Comparison of ENCODE assay signal across 8 cellular contexts in genomic region chr4:55947254-55947882, GRCh38. TPM values are rescaled to one million over a fixed set of nuclear protein-coding genes. Genes with fewer than 3 reads are reported as not detected.
DNase-seq lines count a peak whose midpoint lies in the region; ATAC-seq lines count a peak whose summit lies in the region.

No MANE protein-coding gene starts in this region.

- no peak overlapping the region for H3K18ac ChIP-seq in trophoblast cell (ENCODE audit: low read length)

- peaks cover 34% of the 10 kb centered on the region for H3K4me1 Mint-ChIP-seq in dendritic cell treated with granulocyte-macrophage colony-stimulating factor and Interleukin-4, amounts not matched to agents 40 ng/mL and 50 ng/mL, for 4 days (ENCODE audit: low read depth)

- H2AK5ac ChIP-seq in trophoblast cell (ENCODE audit: low read length) = no peak overlapping the region

- peak overlapping the region; percentile 97 for H3K27ac ChIP-seq in trophoblast cell (ENCODE audit: low read depth, low read length)

- H2BK120ac ChIP-seq in trophoblast cell (ENCODE audit: insufficient read depth, low read length, poor library complexity) = peak overlapping the region; percentile 41

- intact Hi-C loops in dendritic cell treated with granulocyte-macrophage colony-stimulating factor and Interleukin-4, amounts not matched to agents 40 ng/mL and 50 ng/mL, for 4 days (cut with micrococcal nuclease) = loop anchor here (5.0 to 10.0 kb wide), 3 partner anchors 40 to 1030 kb away; partner anchors contain the start of genes NOA1, POLR2B and SRP72

- no peaks in the 10 kb centered on the region for H3K27me3 Mint-ChIP-seq in dendritic cell treated with granulocyte-macrophage colony-stimulating factor and Interleukin-4, amounts not matched to agents 40 ng/mL and 50 ng/mL, for 4 days

- H3K36me3 Mint-ChIP-seq in dendritic cell treated with granulocyte-macrophage colony-stimulating factor and Interleukin-4, amounts not matched to agents 40 ng/mL and 50 ng/mL, for 4 days (ENCODE audit: low read depth) = peaks cover 10% of the 10 kb centered on the region

- no peaks in the 10 kb centered on the region for H3K9me3 Mint-ChIP-seq in dendritic cell treated with granulocyte-macrophage colony-stimulating factor and Interleukin-4, amounts not matched to agents 40 ng/mL and 50 ng/mL, for 4 days

- no peak overlapping the region for H3K4me3 ChIP-seq in trophoblast cell (ENCODE audit: low read depth, low read length)

- no peak overlapping the region for H3K14ac ChIP-seq in trophoblast cell (ENCODE audit: low read length)

- no peaks in the 10 kb centered on the region for H3K27me3 ChIP-seq in trophoblast cell (ENCODE audit: insufficient read depth, low read length)

- peak overlapping the region; percentile 97 for H3K27ac Mint-ChIP-seq in dendritic cell treated with granulocyte-macrophage colony-stimulating factor and Interleukin-4, amounts not matched to agents 40 ng/mL and 50 ng/mL, for 4 days

- peaks cover 7% of the 10 kb centered on the region for H3K79me2 ChIP-seq in trophoblast cell (ENCODE audit: control insufficient read depth, insufficient read depth, low read length, poor library complexity)

- DNase-seq in stimulated activated CD4-positive, alpha-beta T cell treated with anti-CD3 and anti-CD28 coated beads, Interleukin-15, amount 100 ng/mL, for 24 hours = peak; percentile 13
- no peak for DNase-seq in stimulated activated CD4-positive, alpha-beta T cell treated with anti-CD3 and anti-CD28 coated beads, Interleukin-4, amount 100 ng/mL, for 24 hours
- DNase-seq in OCI-M2 (lab: John Stamatoyannopoulos, UW; ENCODE audit: unreplicated experiment) (peak; percentile 6), trophoblast cell (peak in 1 of 2 donors; percentile 27), DMS53 (lab: John Stamatoyannopoulos, UW) (no peak), SW480 (ENCODE audit: low spot score) (no peak)

- no peaks in the 10 kb centered on the region for H3K36me3 ChIP-seq in trophoblast cell (ENCODE audit: control insufficient read depth in 1 of 2, insufficient read depth in 2 of 2, low read length in 2 of 2)

- peak overlapping the region; percentile 61 for H4K91ac ChIP-seq in trophoblast cell (ENCODE audit: low read depth, low read length)

- no peak overlapping the region for H4K12ac ChIP-seq in trophoblast cell (ENCODE audit: low read depth, low read length)

- H4K8ac ChIP-seq in trophoblast cell (ENCODE audit: low read depth, low read length) = peak overlapping the region; percentile 35

- peak overlapping the region; percentile 11 for H2BK12ac ChIP-seq in trophoblast cell (ENCODE audit: low read length)

- peaks cover 10% of the 10 kb centered on the region for H3K79me1 ChIP-seq in trophoblast cell (ENCODE audit: low read length)

- no peaks in the 10 kb centered on the region for H3K9me3 ChIP-seq in trophoblast cell (ENCODE audit: insufficient read depth, low read depth, low read length)

- H3K23ac ChIP-seq in trophoblast cell (ENCODE audit: low read length) = no peak overlapping the region

- H3K4me2 ChIP-seq in trophoblast cell (ENCODE audit: low read length) = no peak overlapping the region

- peaks cover 0 to 11% of the 10 kb centered on the region in 2 experiments for H3K4me1 ChIP-seq in trophoblast cell (ENCODE audit: control insufficient read depth in 1 of 2, insufficient read depth in 2 of 2, low read length in 2 of 2)

- no CpG with 5 or more reads among the region's 6 CpGs for WGBS in trophoblast cell (ENCODE audit: extremely low coverage, insufficient coverage, insufficient read length)

- no peak overlapping the region for H3K4ac ChIP-seq in trophoblast cell (ENCODE audit: low read depth, low read length)

- H3K9ac ChIP-seq in trophoblast cell (ENCODE audit: low read length) = no peak overlapping the region

- peak overlapping the region; percentile 85 for H3K4me3 Mint-ChIP-seq in dendritic cell treated with granulocyte-macrophage colony-stimulating factor and Interleukin-4, amounts not matched to agents 40 ng/mL and 50 ng/mL, for 4 days

- no peak overlapping the region for H2AFZ ChIP-seq in trophoblast cell (ENCODE audit: insufficient read depth, low read length, poor library complexity)

- H2BK5ac ChIP-seq in trophoblast cell (ENCODE audit: low read depth, low read length, poor library complexity) = no peak overlapping the region

- ATAC-seq in HG02885 (IDR thresholded peaks at IDR 0.05; ENCODE audit: poor library complexity, unreplicated experiment) = peak; percentile 36

RNA-seq across cellular contexts. Expression of gene CEP135, which starts 1.4 kb away (rescaled TPM):
- polyA plus RNA-seq in trophoblast cell (2013) = 4.3 and 4.7 TPM in 2 replicates

Comparison
In these comparisons a context has a peak if more than half of its experiments do, and no peak if none do; other contexts are left out.
1. DNase-seq: peak in stimulated activated CD4-positive, alpha-beta T cell treated with anti-CD3 and anti-CD28 coated beads, Interleukin-15, amount 100 ng/mL, for 24 hours (single experiment) and OCI-M2 (single experiment); none in stimulated activated CD4-positive, alpha-beta T cell treated with anti-CD3 and anti-CD28 coated beads, Interleukin-4, amount 100 ng/mL, for 24 hours (single experiment), DMS53 (single experiment) and SW480 (single experiment).